Comparison of ENCODE assay signal across 8 cellular contexts in genomic region chr4:112509243-112510190, GRCh38. TPM values are rescaled to one million over a fixed set of nuclear protein-coding genes. Genes with fewer than 3 reads are reported as not detected.
DNase-seq lines count a peak whose midpoint lies in the region; ATAC-seq and TF ChIP-seq lines count a peak whose summit lies in the region.

No MANE protein-coding gene starts in this region.

- peak; percentile 10 for DNase-seq in activated CD4-positive, alpha-beta T cell treated with anti-CD3 and anti-CD28 coated beads for 48 hours
- no peak for DNase-seq in activated CD4-positive, alpha-beta T cell treated with anti-CD3 and anti-CD28 coated beads for 1 hour
- no peak for DNase-seq in SK-N-MC (ENCODE audit: low read depth, low spot score)
- peak; percentile 33 for DNase-seq in fibroblast of the aortic adventitia (ENCODE audit: low read depth)
- DNase-seq in stimulated activated naive CD8-positive, alpha-beta T cell treated with anti-CD3 and anti-CD28 coated beads, Interleukin-15, Interleukin-2, amounts not matched to agents 100 U/mL and 50 U/mL, for 24 hours = peak; percentile 13
- DNase-seq in NAMALWA (ENCODE audit: low spot score) = no peak
- no peak for DNase-seq in nucleus accumbens (lab: John Stamatoyannopoulos, UW)

- H3K9ac ChIP-seq in SK-N-MC (ENCODE audit: insufficient read length) = no peak overlapping the region

- no peak for ATAC-seq in stimulated activated naive CD8-positive, alpha-beta T cell treated with anti-CD3 and anti-CD28 coated beads, Interleukin-15, Interleukin-2, amounts not matched to agents 100 U/mL and 50 U/mL, for 24 hours
- ATAC-seq in GM21367 (IDR thresholded peaks at IDR 0.05; ENCODE audit: unreplicated experiment) = no peak

- TF ChIP-seq CTCF in fibroblast of the aortic adventitia (IDR thresholded peaks at IDR 0.05; ENCODE audit: insufficient read depth, low read length) = no peak

- H3K4me3 ChIP-seq in SK-N-MC (peak overlapping the region; percentile 54), fibroblast of the aortic adventitia (ENCODE audit: low read depth, low read length) (peak overlapping the region; percentile 40)

- no peaks in the 10 kb centered on the region for H3K9me3 ChIP-seq in SK-N-MC (ENCODE audit: low read depth, low read length)

- H3K27ac ChIP-seq in SK-N-MC = no peak overlapping the region

- no peaks in the 10 kb centered on the region for H3K36me3 ChIP-seq in SK-N-MC (ENCODE audit: insufficient read depth, low read length)

RNA-seq across cellular contexts. Expression of gene NEUROG2, which starts 6.5 kb away (rescaled TPM):
- not detected in 2 replicates for total RNA-seq in fibroblast of the aortic adventitia (ENCODE audit: low replicate concordance)

Comparison
In these comparisons a context has a peak if more than half of its experiments do, and no peak if none do; other contexts are left out.
1. DNase-seq: peak in activated CD4-positive, alpha-beta T cell treated with anti-CD3 and anti-CD28 coated beads for 48 hours (single experiment), fibroblast of the aortic adventitia (single experiment) and stimulated activated naive CD8-positive, alpha-beta T cell treated with anti-CD3 and anti-CD28 coated beads, Interleukin-15, Interleukin-2, amounts not matched to agents 100 U/mL and 50 U/mL, for 24 hours (single experiment); none in activated CD4-positive, alpha-beta T cell treated with anti-CD3 and anti-CD28 coated beads for 1 hour (single experiment), SK-N-MC (single experiment), NAMALWA (single experiment) and nucleus accumbens (0 of 56).